31 cellular contexts compared by ENCODE assay signal in genomic region chr5:42779083-42779482, GRCh38. TPM values are rescaled to one million over a fixed set of nuclear protein-coding genes. Genes with fewer than 3 reads are reported as not detected.
DNase-seq lines count a peak whose midpoint lies in the region; ATAC-seq and TF ChIP-seq lines count a peak whose summit lies in the region.
"Had no signal": no experiment of that assay in that cellular context is flagged by ENCODE, and none has a peak within 500 bp of the region (broad histone marks: within the 10 kb centered on the region; RNA-seq: fewer than 3 reads in every experiment).

No MANE protein-coding gene starts in this region.

- TF ChIP-seq CTCF in GM12865 (IDR thresholded peaks at IDR 0.05; ENCODE audit: insufficient read depth, low read depth, low read length, missing control alignments), result no peak
- TF ChIP-seq CTCF in GM23338 (conservative IDR thresholded peaks at IDR 0.05; ENCODE audit: low read depth in 2 of 2), result no peak

- no peak overlapping the region for H3K4me2 ChIP-seq in GM23338

- no peak overlapping the region for H3K4me3 Mint-ChIP-seq in GM23338
- H3K4me3 Mint-ChIP-seq in stimulated activated naive B cell treated with anti-CD40 and anti-IgM and Interleukin-4, amounts not matched to agents 10 μg/mL and 1 μg/mL and 100 μg/mL, for 72 hours, result no peak overlapping the region
- H3K4me3 Mint-ChIP-seq: activated CD8-positive, alpha-beta T cell treated with anti-CD3 and anti-CD28 coated beads for 36 hours; CD4-positive, alpha-beta T cell; natural killer cell; type B pancreatic cell had no signal

- H3K27ac ChIP-seq in GM23338 (ENCODE audit: low read depth), result no peak overlapping the region
- H3K27ac ChIP-seq: 22Rv1, SJCRH30 had no signal

- no peak overlapping the region for H3K27ac Mint-ChIP-seq in GM23338
- no peak overlapping the region for H3K27ac Mint-ChIP-seq in stimulated activated naive B cell treated with anti-CD40 and anti-IgM and Interleukin-4, amounts not matched to agents 10 μg/mL and 1 μg/mL and 100 μg/mL, for 72 hours
- H3K27ac Mint-ChIP-seq: activated CD8-positive, alpha-beta T cell treated with anti-CD3 and anti-CD28 coated beads for 36 hours; CD4-positive, alpha-beta T cell; natural killer cell; type B pancreatic cell had no signal

- H3K4me1 Mint-ChIP-seq in GM23338, result peaks cover 4% of the 10 kb centered on the region
- no peaks in the 10 kb centered on the region for H3K4me1 Mint-ChIP-seq in stimulated activated naive B cell treated with anti-CD40 and anti-IgM and Interleukin-4, amounts not matched to agents 10 μg/mL and 1 μg/mL and 100 μg/mL, for 72 hours
- H3K4me1 Mint-ChIP-seq: natural killer cell had no signal

- peaks cover under 1% of the 10 kb centered on the region; the same call in 1 of the 3 replicates for H3K36me3 Mint-ChIP-seq in GM23338 (ENCODE audit: low read depth)
- H3K36me3 Mint-ChIP-seq in stimulated activated naive B cell treated with anti-CD40 and anti-IgM and Interleukin-4, amounts not matched to agents 10 μg/mL and 1 μg/mL and 100 μg/mL, for 72 hours, result peaks cover 0 to 1% of the 10 kb centered on the region in 2 donors
- H3K36me3 Mint-ChIP-seq: natural killer cell, type B pancreatic cell had no signal

- peaks cover 2% of the 10 kb centered on the region for H3K27me3 Mint-ChIP-seq in GM23338 (ENCODE audit: insufficient read depth, low read depth, poor library complexity)
- no peaks in the 10 kb centered on the region for H3K27me3 Mint-ChIP-seq in stimulated activated naive B cell treated with anti-CD40 and anti-IgM and Interleukin-4, amounts not matched to agents 10 μg/mL and 1 μg/mL and 100 μg/mL, for 72 hours
- H3K27me3 Mint-ChIP-seq: CD4-positive, alpha-beta T cell had no signal

- H3K27me3 ChIP-seq in GM23338 (ENCODE audit: insufficient read depth), result no peaks in the 10 kb centered on the region
- H3K27me3 ChIP-seq: SJCRH30 had no signal

- no peaks in the 10 kb centered on the region; the same call in 2 of the 3 replicates for H3K9me3 Mint-ChIP-seq in GM23338
- H3K9me3 Mint-ChIP-seq in stimulated activated naive B cell treated with anti-CD40 and anti-IgM and Interleukin-4, amounts not matched to agents 10 μg/mL and 1 μg/mL and 100 μg/mL, for 72 hours, result no peaks in the 10 kb centered on the region
- H3K9me3 Mint-ChIP-seq: activated CD8-positive, alpha-beta T cell treated with anti-CD3 and anti-CD28 coated beads for 36 hours; natural killer cell; type B pancreatic cell had no signal

- no peaks in the 10 kb centered on the region for H3K36me3 ChIP-seq in GM23338 (ENCODE audit: insufficient read depth)
- H3K36me3 ChIP-seq: SJCRH30 had no signal

- no peaks in the 10 kb centered on the region for H3K79me2 ChIP-seq in GM23338 (replicated peaks; ENCODE audit: insufficient read depth)

- H3K4me1 ChIP-seq in GM23338 (ENCODE audit: insufficient read depth), result peaks cover 17% of the 10 kb centered on the region
- H3K4me1 ChIP-seq: SJCRH30 had no signal

- H2AFZ ChIP-seq in GM23338, result no peak overlapping the region

- DNase-seq in GM12865 (ENCODE audit: low read depth) (peak; percentile 9), GM23338 (ENCODE audit: low spot score) (no peak)
- no peak for DNase-seq in stimulated activated naive B cell treated with anti-CD40 and anti-IgM and Interleukin-4, amounts not matched to agents 10 μg/mL and 1 μg/mL and 100 μg/mL, for 72 hours
- DNase-seq: activated CD8-positive, alpha-beta T cell treated with anti-CD3 and anti-CD28 coated beads for 36 hours; activated effector memory CD4-positive, alpha-beta T cell treated with anti-CD3 and anti-CD28 coated beads, Interleukin-2, amount 50 U/mL, for 16 hours; activated T-cell treated with anti-CD3 and anti-CD28 coated beads for 4 hours; CD4-positive, alpha-beta T cell; cerebellar nuclear complex; DMS153; glutamatergic neuron; kidney; natural killer cell; NCI-H1048; NCI-H1930; NCI-H69; retina; SJCRH30; small intestine; stimulated activated CD4-positive, alpha-beta T cell treated with anti-CD3 and anti-CD28 coated beads, Interleukin-2, amount 100 ng/mL, for 24 hours; T-helper 1 cell had no signal

- no peaks in the 10 kb centered on the region for H3K9me2 ChIP-seq in GM23338 (ENCODE audit: insufficient read depth)

- ATAC-seq in GM19324 (IDR thresholded peaks at IDR 0.05; ENCODE audit: low FRiP score, unreplicated experiment) (peak; percentile 53), HG02678 (IDR thresholded peaks at IDR 0.05; ENCODE audit: unreplicated experiment) (peak; percentile 71), HG03175 (IDR thresholded peaks at IDR 0.05; ENCODE audit: unreplicated experiment) (peak; percentile 55), GM23338 (no peak), HG03095 (IDR thresholded peaks at IDR 0.05; ENCODE audit: unreplicated experiment) (no peak), GM21619 (IDR thresholded peaks at IDR 0.05; ENCODE audit: unreplicated experiment) (no peak)
- no peak for ATAC-seq in stimulated activated naive B cell treated with anti-CD40 and anti-IgM and Interleukin-4, amounts not matched to agents 10 μg/mL and 1 μg/mL and 100 μg/mL, for 72 hours (replicated peaks)
- ATAC-seq: activated CD4-positive, CD25-positive, alpha-beta regulatory T cell treated with anti-CD3 and anti-CD28 coated beads, Interleukin-2, amount 50 U/mL, for 24 hours; activated CD8-positive, alpha-beta T cell treated with anti-CD3 and anti-CD28 coated beads for 36 hours; HepG2; natural killer cell had no signal

- H4K20me1 ChIP-seq in GM23338 (replicated peaks; ENCODE audit: insufficient read depth), result no peaks in the 10 kb centered on the region

- H3K4me3 ChIP-seq in GM12865 (ENCODE audit: low read depth, low read length) (no peak overlapping the region), GM23338 (no peak overlapping the region)
- H3K4me3 ChIP-seq: SJCRH30 had no signal

- no peaks in the 10 kb centered on the region for H3F3A ChIP-seq in GM23338 (replicated peaks; ENCODE audit: low read depth)

TF ChIP-seq in GM23338, 12 proteins besides CTCF, POLR2A, EP300 and RAD21 (continues in another document):
- TF ChIP-seq REST (IDR thresholded peaks at IDR 0.05; ENCODE audit: unreplicated experiment) (no peak), JUNB (IDR thresholded peaks at IDR 0.05; ENCODE audit: unreplicated experiment) (no peak), ZNF331 (CRISPR knock-in tag; IDR thresholded peaks at IDR 0.05; ENCODE audit: low read depth) (no peak), STAT1 (IDR thresholded peaks at IDR 0.05; ENCODE audit: unreplicated experiment) (no peak), EZH2 (IDR thresholded peaks at IDR 0.05; ENCODE audit: low read depth, unreplicated experiment) (no peak), CREB1 (CRISPR knock-in tag; IDR thresholded peaks at IDR 0.05; ENCODE audit: low read depth) (no peak), POLR2AphosphoS5 (IDR thresholded peaks at IDR 0.05; ENCODE audit: low read depth) (no peak), ZNF114 (CRISPR knock-in tag; IDR thresholded peaks at IDR 0.05) (no peak)

RNA-seq across cellular contexts. Expression of gene CCDC152, which starts 22.5 kb away (rescaled TPM):
- total RNA-seq in GM23338 (2014; rRNA removed; shearing (Covaris generic)), result 13.9 and 16.2 TPM in 2 replicates
- polyA plus RNA-seq in GM23338 (2016; fragmentation: Nextera tagmentation; extraction: Ambion mirVana), result 75.9 and 76.8 TPM in 2 replicates
- total RNA-seq: G401, osteocyte had no signal

RNA-seq across cellular contexts. Expression of gene SELENOP, which starts 32.6 kb away (rescaled TPM):
- total RNA-seq in GM23338 (2014; rRNA removed; shearing (Covaris generic)), result 11.0 and 12.7 TPM in 2 replicates
- 11.3 and 12.3 TPM in 2 replicates for polyA plus RNA-seq in GM23338 (2016; fragmentation: Nextera tagmentation; extraction: Ambion mirVana)
- total RNA-seq: activated CD8-positive, alpha-beta T cell treated with anti-CD3 and anti-CD28 coated beads for 36 hours had no signal

Comparison
In these comparisons a context has a peak if more than half of its experiments do, and no peak if none do; other contexts are left out.
1. ATAC-seq: peak in GM19324 (single experiment), HG02678 (single experiment) and HG03175 (single experiment); none in GM23338 (single experiment), HG03095 (single experiment), stimulated activated naive B cell treated with anti-CD40 and anti-IgM and Interleukin-4, amounts not matched to agents 10 μg/mL and 1 μg/mL and 100 μg/mL, for 72 hours (0 of 2) and GM21619 (single experiment).